In the genomic region with DNA sequence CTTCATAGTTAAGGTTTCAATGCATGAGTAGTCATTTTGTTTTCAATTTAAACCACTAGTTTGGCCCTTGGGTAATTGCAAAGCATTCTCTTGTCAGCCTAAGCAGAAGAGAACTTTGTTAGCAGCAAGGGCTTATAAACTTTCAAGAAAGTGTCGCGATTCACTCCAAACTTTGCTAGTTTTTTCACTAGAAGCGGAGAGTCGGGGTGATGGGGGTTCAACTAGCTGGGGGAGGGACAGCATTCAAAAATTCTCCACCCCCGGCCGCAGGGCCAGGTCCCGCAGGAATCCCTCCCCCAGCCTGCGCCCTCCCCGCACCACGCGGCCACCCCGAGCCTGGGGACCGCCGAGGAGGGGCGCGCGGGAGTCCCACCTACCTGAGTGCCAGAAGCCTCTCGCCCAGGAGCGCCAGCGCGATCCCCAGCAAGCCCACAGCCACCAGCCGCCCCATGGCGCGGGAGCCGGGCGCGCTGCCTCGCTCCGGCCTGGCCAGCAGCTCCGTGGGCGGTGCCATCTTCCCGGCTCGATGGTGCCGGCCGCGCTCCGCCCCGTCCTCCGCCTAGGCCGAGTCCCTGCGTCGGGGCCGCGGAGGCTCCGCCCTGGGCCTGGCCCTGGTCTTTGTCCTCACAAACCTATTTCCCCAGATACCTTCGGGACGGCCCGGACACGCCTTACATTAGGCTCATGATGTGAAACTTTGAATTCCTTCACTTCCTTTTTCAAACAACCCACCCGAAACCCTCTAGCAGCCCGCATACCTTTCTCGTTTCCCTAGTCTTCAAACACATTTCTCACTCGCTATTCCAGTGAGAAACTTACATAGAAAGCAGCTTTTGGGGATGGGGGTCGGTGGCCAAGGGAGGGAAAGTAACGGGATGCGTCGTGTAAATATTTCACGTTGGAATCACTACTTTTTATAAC, we compare ENCODE assay signal across 8 cellular contexts. TPM values are rescaled to one million over a fixed set of nuclear protein-coding genes. Genes with fewer than 3 reads are reported as not detected.
DNase-seq lines count a peak whose midpoint lies in the region; ATAC-seq and TF ChIP-seq lines count a peak whose summit lies in the region.

PON2 (minus strand) TSS at position 528 of the 921 bp plus-strand sequence; CDS start at position 451, 77 bp downstream.

- no peak for TF ChIP-seq CTCF in RWPE2 (IDR thresholded peaks at IDR 0.05; ENCODE audit: poor library complexity, severe bottlenecking)
- TF ChIP-seq CTCF in neural progenitor cell (IDR thresholded peaks at IDR 0.05): no peak
- peak in 1 of 6 experiments; percentile 6 for TF ChIP-seq CTCF in thyroid gland (IDR thresholded peaks at IDR 0.05)

- peak within 1 kb of the TSS; percentile 88 for H3K4me3 Mint-ChIP-seq in neural progenitor cell

- no peaks in the 10 kb centered on the region for H3K9me3 ChIP-seq in HUES64 (ENCODE audit: insufficient read depth, low read depth, low read length)
- H3K9me3 ChIP-seq in RWPE2 (ENCODE audit: severe bottlenecking): no peaks in the 10 kb centered on the region
- H3K9me3 ChIP-seq in neural progenitor cell (ENCODE audit: low read depth): no peaks in the 10 kb centered on the region
- H3K9me3 ChIP-seq in thyroid gland: no peaks in the 10 kb centered on the region

- peak within 1 kb of the TSS; percentile 98 for H3K9ac ChIP-seq in HUES64 (ENCODE audit: low read depth, low read length)
- peak within 1 kb of the TSS; percentile 76 for H3K9ac ChIP-seq in neural progenitor cell

- 4% methylated on average over 57 of the region's 58 CpGs for WGBS in HUES64
- 2 to 3% methylated on average over 33 to 39 of the region's 58 CpGs for WGBS in thyroid gland, 2 donors

- H3K27ac Mint-ChIP-seq in activated naive CD4-positive, alpha-beta T cell treated with anti-CD3 and anti-CD28 coated beads, Interleukin-2, amount 50 U/mL, for 72 hours: peak within 1 kb of the TSS; percentile 29 to 77
- H3K27ac Mint-ChIP-seq in neural progenitor cell: peak within 1 kb of the TSS; percentile 100

- peak in 1 of 2 donors; percentile 76 for TF ChIP-seq POLR2A in thyroid gland (IDR thresholded peaks at IDR 0.05)

- H3K9me3 Mint-ChIP-seq in activated naive CD4-positive, alpha-beta T cell treated with anti-CD3 and anti-CD28 coated beads, Interleukin-2, amount 50 U/mL, for 72 hours: no peaks in the 10 kb centered on the region
- H3K9me3 Mint-ChIP-seq in neural progenitor cell: no peaks in the 10 kb centered on the region

- H3K4me2 ChIP-seq in neural progenitor cell: peak within 1 kb of the TSS; percentile 79

- H3K27me3 Mint-ChIP-seq in neural progenitor cell (ENCODE audit: insufficient read depth, low read depth): peaks cover 2% of the 10 kb centered on the region

- H3K4me3 ChIP-seq in HUES64 (ENCODE audit: low read length) (peak within 1 kb of the TSS; percentile 74), RWPE2 (ENCODE audit: severe bottlenecking) (peak within 1 kb of the TSS; percentile 56), neural progenitor cell (peak within 1 kb of the TSS; percentile 70), thyroid gland (replicated peaks in 1 of 3) (peak within 1 kb of the TSS; percentile 47 to 73 (median 58))

- DNase-seq in Daoy (ENCODE audit: low read depth): peak; percentile 91
- peak; percentile 56 for DNase-seq in RWPE2 (ENCODE audit: low spot score)
- peak; percentile 50 to 74 for DNase-seq in activated naive CD4-positive, alpha-beta T cell treated with anti-CD3 and anti-CD28 coated beads, Interleukin-2, amount 50 U/mL, for 72 hours (ENCODE audit: low spot score in 2 of 2)
- peak; percentile 54 for DNase-seq in germinal center (ENCODE audit: low spot score)
- peak; percentile 92 for DNase-seq in neural progenitor cell (ENCODE audit: low spot score)
- DNase-seq in thyroid gland: peak; percentile 81 to 82

- H4K20me1 ChIP-seq in neural progenitor cell (ENCODE audit: low read depth): no peaks in the 10 kb centered on the region

- H2AFZ ChIP-seq in neural progenitor cell (replicated peaks): peak within 1 kb of the TSS; percentile 89

- H3K36me3 Mint-ChIP-seq in activated naive CD4-positive, alpha-beta T cell treated with anti-CD3 and anti-CD28 coated beads, Interleukin-2, amount 50 U/mL, for 72 hours: peaks cover 0 to 5% of the 10 kb centered on the region in 2 donors
- H3K36me3 Mint-ChIP-seq in neural progenitor cell: peaks cover 20% of the 10 kb centered on the region

- peaks cover 9% of the 10 kb centered on the region for H3F3A ChIP-seq in neural progenitor cell (ENCODE audit: low read depth)

- H3K36me3 ChIP-seq in HUES64 (ENCODE audit: insufficient read depth, low read length) (0 out of 2 replicates have a peak, but pooled peaks cover 4% of the 10 kb centered on the region), RWPE2 (ENCODE audit: low read depth) (0 out of 2 replicates have a peak, but pooled peaks cover 10% of the 10 kb centered on the region), neural progenitor cell (no peaks in the 10 kb centered on the region), thyroid gland (no peaks in the 10 kb centered on the region)

- intact Hi-C loops in thyroid gland (cut with DNase I): no loop called here

- peaks cover 49% of the 10 kb centered on the region for H3K79me2 ChIP-seq in neural progenitor cell (ENCODE audit: low read depth)

- ATAC-seq in GM21576 (IDR thresholded peaks at IDR 0.05; ENCODE audit: unreplicated experiment) (peak; percentile 94), RWPE2 (ENCODE audit: low read depth) (peak; percentile 99)
- peak; percentile 92 to 98 for ATAC-seq in activated naive CD4-positive, alpha-beta T cell treated with anti-CD3 and anti-CD28 coated beads, Interleukin-2, amount 50 U/mL, for 72 hours

- H3K27me3 ChIP-seq in HUES64 (ENCODE audit: insufficient read depth, low read length) (no peaks in the 10 kb centered on the region), RWPE2 (ENCODE audit: insufficient read depth, poor library complexity, severe bottlenecking) (no peaks in the 10 kb centered on the region), neural progenitor cell (no peaks in the 10 kb centered on the region), thyroid gland (no peaks in the 10 kb centered on the region)

- H3K4me1 ChIP-seq in HUES64 (ENCODE audit: insufficient read depth, low read length): peaks cover 4% of the 10 kb centered on the region; the same call in 1 of the 2 replicates
- peaks cover 6% of the 10 kb centered on the region for H3K4me1 ChIP-seq in RWPE2 (ENCODE audit: insufficient read depth, poor library complexity, severe bottlenecking)
- peaks cover 5% of the 10 kb centered on the region for H3K4me1 ChIP-seq in neural progenitor cell
- no peaks in the 10 kb centered on the region for H3K4me1 ChIP-seq in thyroid gland

- peaks cover 41% of the 10 kb centered on the region for H3K4me1 Mint-ChIP-seq in neural progenitor cell

- H3K27ac ChIP-seq in HUES64 (ENCODE audit: low read depth, low read length) (peak within 1 kb of the TSS; percentile 93), RWPE2 (ENCODE audit: poor library complexity, severe bottlenecking) (peak within 1 kb of the TSS; percentile 52), neural progenitor cell (peak within 1 kb of the TSS; percentile 23), thyroid gland (peak within 1 kb of the TSS; percentile 90 to 95 (median 92))

RNA-seq across cellular contexts. Expression of gene PON2, which starts in this region (rescaled TPM):
- total RNA-seq in Daoy (2014; rRNA removed; shearing (Covaris generic)): 44.2 and 52.6 TPM in 2 replicates
- polyA plus RNA-seq in HUES64 (2013, experiment 1 of 2): 43.3 TPM
- 57.0 TPM for polyA plus RNA-seq in HUES64 (2013, experiment 2 of 2)
- 1 to 10 TPM; 5.0 to 5.9 TPM for total RNA-seq in activated naive CD4-positive, alpha-beta T cell treated with anti-CD3 and anti-CD28 coated beads, Interleukin-2, amount 50 U/mL, for 72 hours
- total RNA-seq in neural progenitor cell (ENCODE audit: low replicate concordance) (123 and 190 TPM in 2 replicates), thyroid gland (10 to 100 TPM; 76.7 to 96.9 (median 94.2) TPM)

Comparison
In these comparisons a context has a peak if more than half of its experiments do, and no peak if none do; other contexts are left out.
1. Peak in every context shown above with its lines: DNase-seq, ATAC-seq, H3K4me3 ChIP-seq and H3K27ac ChIP-seq.
2. H3K27ac ChIP-seq: peak in every context shown above with its lines; median percentile 93 in HUES64; 92 in thyroid gland; 52 in RWPE2; 23 in neural progenitor cell.